10 cellular contexts compared by ENCODE assay signal in genomic region chr13:44710576-44710975, GRCh38.
DNase-seq lines count a peak whose midpoint lies in the region; ATAC-seq, FAIRE-seq and TF ChIP-seq lines count a peak whose summit lies in the region.
"Had no signal": no experiment of that assay in that cellular context is flagged by ENCODE, and none has a peak within 500 bp of the region (broad histone marks: within the 10 kb centered on the region; RNA-seq: fewer than 3 reads in every experiment).

No MANE protein-coding gene starts in this region.

- no peaks in the 10 kb centered on the region for H4K20me1 ChIP-seq in PC-3 (ENCODE audit: low read length)

- H3F3A ChIP-seq in PC-3 (ENCODE audit: low read length, unreplicated experiment): peaks cover 3% of the 10 kb centered on the region

- no peaks in the 10 kb centered on the region for H3K9me3 ChIP-seq in breast epithelium
- no peaks in the 10 kb centered on the region for H3K9me3 ChIP-seq in PC-3 (ENCODE audit: low read length)
- no peaks in the 10 kb centered on the region for H3K9me3 ChIP-seq in CD8-positive, alpha-beta memory T cell (ENCODE audit: low read length)
- no peaks in the 10 kb centered on the region for H3K9me3 ChIP-seq in kidney (ENCODE audit: control insufficient read depth in 1 of 2, low read length in 2 of 2)

- intact Hi-C loops in MCF 10A (cut with micrococcal nuclease) (loop anchor here (5.0 kb wide), 2 partner anchors 107 to 133 kb away; partner anchors contain the start of gene TSC22D1), breast epithelium (cut with DNase I; ENCODE audit: low total_unique reads) (no loop called here), PC-3 (cut with micrococcal nuclease) (loop anchor here (1.0 to 10.0 kb wide), 5 partner anchors 92 to 262 kb away; no protein-coding TSS in a partner anchor), kidney (cut with DNase I) (no loop called here)

- FAIRE-seq in urothelium cell line (lab: Jason Lieb, UNC) (no peak), kidney (lab: Jason Lieb, UNC) (no peak)

- H3K4me1 ChIP-seq in breast epithelium: peaks cover 0 to 3% of the 10 kb centered on the region in 2 donors
- peaks cover 40% of the 10 kb centered on the region for H3K4me1 ChIP-seq in PC-3 (ENCODE audit: insufficient read depth, low read length)
- H3K4me1 ChIP-seq in foreskin keratinocyte: peaks cover 33% of the 10 kb centered on the region
- no peaks in the 10 kb centered on the region for H3K4me1 ChIP-seq in CD8-positive, alpha-beta memory T cell (ENCODE audit: insufficient read depth, low read length)
- H3K4me1 ChIP-seq in kidney (ENCODE audit: control insufficient read depth in 1 of 2, insufficient read depth in 1 of 2, low read depth in 1 of 2, low read length in 2 of 2): no peaks in the 10 kb centered on the region

- no peak overlapping the region for H2AFZ ChIP-seq in PC-3 (ENCODE audit: low read length)

- H3K36me3 Mint-ChIP-seq in MCF 10A (ENCODE audit: insufficient read depth, unreplicated experiment): no peaks in the 10 kb centered on the region
- no peaks in the 10 kb centered on the region for H3K36me3 Mint-ChIP-seq in CD8-positive, alpha-beta memory T cell

- H3K27me3 ChIP-seq in breast epithelium: no peaks in the 10 kb centered on the region
- H3K27me3 ChIP-seq in PC-3 (ENCODE audit: low read length): no peaks in the 10 kb centered on the region
- no peaks in the 10 kb centered on the region for H3K27me3 ChIP-seq in foreskin keratinocyte
- H3K27me3 ChIP-seq in CD8-positive, alpha-beta memory T cell (ENCODE audit: insufficient read depth, low read length, poor library complexity, severe bottlenecking): no peaks in the 10 kb centered on the region

- ATAC-seq in PC-3 (peak; percentile 81), foreskin keratinocyte (peak; percentile 90), GM21381 (IDR thresholded peaks at IDR 0.05; ENCODE audit: unreplicated experiment) (no peak)

- peak; percentile 90 for DNase-seq in MCF 10A (ENCODE audit: unreplicated experiment)
- DNase-seq in breast epithelium (ENCODE audit: low spot score in 2 of 2): no peak
- peak; percentile 89 for DNase-seq in PC-3
- DNase-seq in foreskin keratinocyte: peak; percentile 84 to 94
- peak; percentile 75 for DNase-seq in urothelium cell line (ENCODE audit: low spot score)
- no peak for DNase-seq in CD8-positive, alpha-beta memory T cell
- no peak for DNase-seq in kidney
- DNase-seq: activated CD4-positive, alpha-beta T cell treated with anti-CD3 and anti-CD28 coated beads, Interleukin-2, amount 10 ng/mL, durations not matched to agents 7 days and 5 days; DND-41 had no signal

- H3K9ac ChIP-seq in PC-3 (ENCODE audit: low read length) (peak overlapping the region; percentile 70), kidney (ENCODE audit: low read length in 2 of 2) (no peak overlapping the region)

- peaks cover 35% of the 10 kb centered on the region for H3K4me1 Mint-ChIP-seq in MCF 10A (ENCODE audit: insufficient read depth, unreplicated experiment)
- no peaks in the 10 kb centered on the region for H3K4me1 Mint-ChIP-seq in CD8-positive, alpha-beta memory T cell

- no peaks in the 10 kb centered on the region for H3K36me3 ChIP-seq in breast epithelium
- no peaks in the 10 kb centered on the region for H3K36me3 ChIP-seq in PC-3 (ENCODE audit: low read depth, low read length)
- H3K36me3 ChIP-seq in CD8-positive, alpha-beta memory T cell (ENCODE audit: insufficient read depth, low read length): no peaks in the 10 kb centered on the region
- no peaks in the 10 kb centered on the region for H3K36me3 ChIP-seq in kidney (ENCODE audit: control insufficient read depth in 1 of 2, insufficient read depth in 2 of 2, low read length in 2 of 2)

- H3K27me3 Mint-ChIP-seq in MCF 10A (ENCODE audit: insufficient read depth, unreplicated experiment): no peaks in the 10 kb centered on the region
- peaks cover 0 to 25% of the 10 kb centered on the region in 2 donors for H3K27me3 Mint-ChIP-seq in CD8-positive, alpha-beta memory T cell

- no peak overlapping the region for H3K4me3 Mint-ChIP-seq in MCF 10A (ENCODE audit: unreplicated experiment)
- H3K4me3 Mint-ChIP-seq in CD8-positive, alpha-beta memory T cell: no peak overlapping the region
- H3K4me3 Mint-ChIP-seq: activated CD4-positive, alpha-beta T cell treated with anti-CD3 and anti-CD28 coated beads, Interleukin-2, amount 10 ng/mL, durations not matched to agents 7 days and 5 days had no signal

- no peaks in the 10 kb centered on the region for H3K79me2 ChIP-seq in PC-3 (ENCODE audit: low read length)

- no peak overlapping the region for H3K4me3 ChIP-seq in breast epithelium
- no peak overlapping the region for H3K4me3 ChIP-seq in PC-3 (ENCODE audit: low read length)
- no peak overlapping the region for H3K4me3 ChIP-seq in CD8-positive, alpha-beta memory T cell (ENCODE audit: low read length)
- H3K4me3 ChIP-seq in kidney (ENCODE audit: low read length in 2 of 2): no peak overlapping the region

- peak overlapping the region; percentile 75 for H3K27ac Mint-ChIP-seq in MCF 10A (ENCODE audit: low read depth, unreplicated experiment)
- no peak overlapping the region for H3K27ac Mint-ChIP-seq in CD8-positive, alpha-beta memory T cell
- H3K27ac Mint-ChIP-seq: activated CD4-positive, alpha-beta T cell treated with anti-CD3 and anti-CD28 coated beads, Interleukin-2, amount 10 ng/mL, durations not matched to agents 7 days and 5 days had no signal

- no TSS peak for BruUV-seq in MCF 10A (replicated peaks; lab: Mats Ljungman, UMichigan)
- BruUV-seq in PC-3 (replicated peaks; lab: Mats Ljungman, UMichigan): no TSS peak

- CTCF ChIA-PET in MCF 10A (lab: Yijun Ruan, JAX): interaction anchor here (0.6 to 0.7 kb wide), 3 partner anchors 69 to 1796 kb away, joined by 4 to 5 read pairs (median 4); no protein-coding TSS in a partner anchor
- CTCF ChIA-PET in PC-3 (lab: Charles Lee): no interaction called here
- CTCF ChIA-PET in CD8-positive, alpha-beta memory T cell (lab: Charles Lee): no interaction called here

- no peak for TF ChIP-seq CTCF in MCF 10A (IDR thresholded peaks at IDR 0.05; ENCODE audit: unreplicated experiment)
- no peak for TF ChIP-seq CTCF in breast epithelium (IDR thresholded peaks at IDR 0.05)
- TF ChIP-seq CTCF in PC-3 (conservative IDR thresholded peaks at IDR 0.05; ENCODE audit: low read depth, low read length): no peak
- TF ChIP-seq CTCF in foreskin keratinocyte (conservative IDR thresholded peaks at IDR 0.05): no peak
- TF ChIP-seq CTCF in kidney (IDR thresholded peaks at IDR 0.05; ENCODE audit: borderline replicate concordance, extremely low read depth, insufficient read depth): no peak

- peak overlapping the region; percentile 64 for H3K4me2 ChIP-seq in PC-3 (ENCODE audit: low read length)

- POLR2A ChIA-PET in MCF 10A (lab: Yijun Ruan, JAX) (interaction anchor here (0.6 to 1.9 kb wide), 6 partner anchors 9 to 105 kb away, joined by 3 to 7 read pairs (median 4); no protein-coding TSS in a partner anchor), PC-3 (lab: Charles Lee; ENCODE audit: unreplicated experiment) (no interaction called here)
- POLR2A ChIA-PET in CD8-positive, alpha-beta memory T cell (lab: Charles Lee): no interaction called here

- no peak overlapping the region for H3K27ac ChIP-seq in breast epithelium
- H3K27ac ChIP-seq in PC-3 (ENCODE audit: low read length): peak overlapping the region; percentile 98
- H3K27ac ChIP-seq in foreskin keratinocyte: peak overlapping the region; percentile 49
- H3K27ac ChIP-seq in CD8-positive, alpha-beta memory T cell (ENCODE audit: low read depth, low read length): no peak overlapping the region
- no peak overlapping the region for H3K27ac ChIP-seq in kidney (ENCODE audit: low read depth in 2 of 2, low read length in 2 of 2)

- H3K9me2 ChIP-seq in PC-3 (replicated peaks; ENCODE audit: low read length): no peaks in the 10 kb centered on the region

- no peak for TF ChIP-seq POLR2A in breast epithelium (IDR thresholded peaks at IDR 0.05)

- H3K9me3 Mint-ChIP-seq in MCF 10A (ENCODE audit: unreplicated experiment): no peaks in the 10 kb centered on the region
- no peaks in the 10 kb centered on the region for H3K9me3 Mint-ChIP-seq in CD8-positive, alpha-beta memory T cell
- H3K9me3 Mint-ChIP-seq: activated CD4-positive, alpha-beta T cell treated with anti-CD3 and anti-CD28 coated beads, Interleukin-2, amount 10 ng/mL, durations not matched to agents 7 days and 5 days had no signal

Comparison
In these comparisons a context has a peak if more than half of its experiments do, and no peak if none do; other contexts are left out.
1. DNase-seq: peak in MCF 10A (single experiment), PC-3 (single experiment), foreskin keratinocyte (2 of 2) and urothelium cell line (single experiment); none in breast epithelium (0 of 2), CD8-positive, alpha-beta memory T cell (0 of 5) and kidney (single experiment).
2. intact Hi-C loops: an anchor here in MCF 10A (5.0 kb wide) and PC-3 (1.0 to 10.0 kb wide); none called in breast epithelium and kidney.
3. H3K27ac ChIP-seq: peak in PC-3 (single experiment) and foreskin keratinocyte (single experiment); none in breast epithelium (0 of 2), CD8-positive, alpha-beta memory T cell (single experiment) and kidney (0 of 2).